ENCODE assay signal across 8 cellular contexts in genomic region chr2:175036582-175037018, GRCh38. TPM values are rescaled to one million over a fixed set of nuclear protein-coding genes. Genes with fewer than 3 reads are reported as not detected.
DNase-seq lines count a peak whose midpoint lies in the region; FAIRE-seq and TF ChIP-seq lines count a peak whose summit lies in the region.

No MANE protein-coding gene starts in this region.

- H3K27me3 ChIP-seq in GM06990 (replicated peaks; ENCODE audit: control insufficient read depth, insufficient read depth, low read length) (no peaks in the 10 kb centered on the region), hepatocyte (no peaks in the 10 kb centered on the region)

- peak; percentile 44 for FAIRE-seq in A204.1 (lab: Jason Lieb, UNC)
- no peak for FAIRE-seq in urothelium cell line (lab: Jason Lieb, UNC)

- H3K27ac ChIP-seq in VCaP (no peak overlapping the region; the same call in 1 of the 2 replicates), hepatocyte (no peak overlapping the region)

- no peaks in the 10 kb centered on the region for H3K4me1 ChIP-seq in hepatocyte (ENCODE audit: insufficient read depth)

- peak overlapping the region; percentile 30 for H3K4me2 ChIP-seq in hepatocyte

- no peaks in the 10 kb centered on the region for H3K9me2 ChIP-seq in hepatocyte (replicated peaks; ENCODE audit: insufficient read depth)

- peak; percentile 6 for DNase-seq in GM06990 (ENCODE audit: extremely low read depth, insufficient read length)
- peak; percentile 4 for DNase-seq in LNCaP clone FGC (ENCODE audit: low read depth)
- DNase-seq in hepatocyte (ENCODE audit: low spot score) = peak; percentile 39
- peak; percentile 29 for DNase-seq in urothelium cell line (ENCODE audit: low spot score)
- DNase-seq in NCI-H2107 treated with DMSO at 0.1 percent for 48 hours (lab: John Stamatoyannopoulos, UW; ENCODE audit: unreplicated experiment) = no peak
- DNase-seq in amniotic stem cell (lab: John Stamatoyannopoulos, UW) = no peak

- H3K4me3 ChIP-seq in GM06990 (replicated peaks; ENCODE audit: low read depth, low read length) (no peak overlapping the region), LNCaP clone FGC (ENCODE audit: low read depth, low read length) (no peak overlapping the region), hepatocyte (no peak overlapping the region)

- H3K36me3 ChIP-seq in GM06990 (ENCODE audit: control insufficient read depth, insufficient read depth, low read length) (no peaks in the 10 kb centered on the region), hepatocyte (replicated peaks; ENCODE audit: insufficient read depth, low read depth) (no peaks in the 10 kb centered on the region)

- H3K9me3 ChIP-seq in hepatocyte (ENCODE audit: low read depth) = no peaks in the 10 kb centered on the region

- TF ChIP-seq CTCF in GM06990 (IDR thresholded peaks at IDR 0.05; ENCODE audit: insufficient read depth, low read length, poor library complexity, severe bottlenecking) (peak; percentile 28), LNCaP clone FGC (IDR thresholded peaks at IDR 0.05; ENCODE audit: control insufficient read depth, extremely low read depth, insufficient read depth) (peak; percentile 50), VCaP (conservative IDR thresholded peaks at IDR 0.05) (peak; percentile 69), hepatocyte (IDR thresholded peaks at IDR 0.05; ENCODE audit: poor library complexity) (peak; percentile 53)

- H3K79me2 ChIP-seq in hepatocyte = no peaks in the 10 kb centered on the region

- 72% methylated on average over 5 of the region's 5 CpGs for WGBS in hepatocyte (ENCODE audit: low lambda C conversion rate, missing lambda C conversion rate)

- no peaks in the 10 kb centered on the region for H4K20me1 ChIP-seq in hepatocyte (ENCODE audit: insufficient read depth, poor library complexity, severe bottlenecking)

- H2AFZ ChIP-seq in hepatocyte = no peak overlapping the region

RNA-seq across cellular contexts. Expression of gene CHN1, which starts 31.4 kb away (rescaled TPM):
- total RNA-seq in hepatocyte = 19.2 and 29.0 TPM in 2 replicates
- 23.0 and 26.5 TPM in 2 replicates for polyA plus RNA-seq in hepatocyte

Comparison
In these comparisons a context has a peak if more than half of its experiments do, and no peak if none do; other contexts are left out.
1. DNase-seq: peak in GM06990 (single experiment), LNCaP clone FGC (single experiment), hepatocyte (single experiment) and urothelium cell line (single experiment); none in NCI-H2107 treated with DMSO at 0.1 percent for 48 hours (single experiment) and amniotic stem cell (single experiment).
2. Peak in every context shown above with its lines, with median percentiles within 50 percentile points of each other: CTCF ChIP-seq.